In the genomic region with DNA sequence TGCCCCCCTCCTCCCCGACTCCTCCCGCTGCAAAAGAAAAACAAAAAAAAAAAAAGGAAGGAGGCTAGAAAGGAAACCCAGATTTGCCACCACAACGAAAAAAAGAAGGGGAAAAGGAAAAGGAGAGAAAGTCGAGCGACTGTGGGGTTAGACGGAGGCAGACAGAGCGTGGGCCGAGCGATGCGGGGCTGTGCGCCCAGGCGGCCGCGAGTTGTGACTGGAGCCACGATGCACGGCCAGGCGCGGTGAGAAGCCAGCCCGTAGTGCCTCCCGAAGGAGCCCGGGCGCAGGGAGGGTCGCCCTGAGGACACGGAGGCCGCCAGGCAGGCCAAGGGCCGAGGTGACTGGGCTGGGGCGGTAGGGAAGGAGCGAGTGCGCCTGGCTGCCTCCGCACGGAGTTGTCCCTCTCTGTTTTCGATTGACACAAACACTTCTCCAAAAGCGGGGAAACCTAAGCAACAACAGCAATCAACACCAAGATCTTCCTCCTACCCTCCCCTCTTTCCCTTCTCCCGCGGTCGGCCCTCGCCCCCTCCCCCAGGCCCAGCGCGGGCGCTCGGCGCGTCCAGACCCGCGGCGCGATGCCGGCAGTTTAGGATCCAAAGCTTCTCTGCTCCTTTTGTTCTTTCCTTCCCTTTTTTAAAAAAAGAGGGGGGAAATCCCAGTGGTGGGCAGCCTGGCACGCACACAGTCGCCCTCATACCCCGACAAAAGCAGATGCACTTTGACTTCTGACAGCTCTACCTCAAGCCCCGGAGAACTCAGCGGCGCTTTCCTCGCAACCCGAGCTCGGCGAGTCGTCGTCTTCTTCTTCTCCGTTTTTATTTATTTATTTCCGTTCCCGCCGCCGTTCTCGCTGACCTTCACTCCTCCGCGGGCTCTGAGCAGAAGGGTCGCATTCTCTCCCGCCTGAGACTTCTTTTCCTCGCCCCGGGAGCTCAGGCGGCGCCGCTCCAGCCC, we compare ENCODE assay signal across 7 cellular contexts. TPM values are rescaled to one million over a fixed set of nuclear protein-coding genes. Genes with fewer than 3 reads are reported as not detected.
A peak's percentile ranks its signal among the peaks of the same experiment; 100 is the strongest.
DNase-seq lines count a peak whose midpoint lies in the region; ATAC-seq lines count a peak whose summit lies in the region.

A gene (plus strand): TSS at position 475 of the 960 bp plus-strand sequence. CDS start 723 bp downstream, outside the sequence.

- H4K20me1 ChIP-seq in GM23248 (ENCODE audit: insufficient read depth): no peaks in the 10 kb centered on the region

- H3K9me2 ChIP-seq in GM23248 (ENCODE audit: insufficient read depth): no peaks in the 10 kb centered on the region

- H3K27me3 ChIP-seq in GM23248 (replicated peaks; ENCODE audit: insufficient read depth): peaks cover 95% of the 10 kb centered on the region
- H3K27me3 ChIP-seq in NT2/D1 (ENCODE audit: insufficient read depth, insufficient read length): peaks cover 100% of the 10 kb centered on the region
- H3K27me3 ChIP-seq in duodenal mucosa (ENCODE audit: control insufficient read depth in 1 of 2, insufficient read depth in 2 of 2, low read length in 2 of 2): peaks cover 95 to 97% of the 10 kb centered on the region in 2 donors

- H3K36me3 ChIP-seq in GM23248 (ENCODE audit: low read depth) (no peaks in the 10 kb centered on the region), NT2/D1 (ENCODE audit: insufficient read depth, insufficient read length, low read length) (no peaks in the 10 kb centered on the region), duodenal mucosa (ENCODE audit: control insufficient read depth in 1 of 2, insufficient read depth in 2 of 2, low read length in 2 of 2) (no peaks in the 10 kb centered on the region)

- no peak for ATAC-seq in HG02840 (IDR thresholded peaks at IDR 0.05; ENCODE audit: low FRiP score, unreplicated experiment)

- H3K9ac ChIP-seq in GM23248 (no peak within 1 kb of the TSS), NT2/D1 (ENCODE audit: insufficient read length, low read depth) (peak within 1 kb of the TSS; percentile 42), duodenal mucosa (ENCODE audit: low read depth in 1 of 2, low read length in 2 of 2) (no peak within 1 kb of the TSS)

- no peak for DNase-seq in GM23248
- DNase-seq in NT2/D1 (ENCODE audit: low read depth, low spot score): no peak
- DNase-seq in renal cortical epithelial cell (ENCODE audit: low read depth): no peak
- DNase-seq in SKM-1 treated with dmso at 0.1 percent for 144 hours (lab: John Stamatoyannopoulos, UW; ENCODE audit: unreplicated experiment): no peak
- no peak for DNase-seq in stimulated activated CD4-positive, alpha-beta T cell treated with anti-CD3 and anti-CD28 coated beads, Interleukin-2, amount 100 ng/mL, for 24 hours

- no peaks in the 10 kb centered on the region for H3F3A ChIP-seq in GM23248 (ENCODE audit: insufficient read depth)

- WGBS in GM23248 (ENCODE audit: low coverage in 1 of 2, low lambda C conversion rate in 2 of 2, missing lambda C conversion rate in 2 of 2), 2 experiments: 3 to 4% methylated on average over 68 to 75 of the region's 75 CpGs

- H3K4me1 ChIP-seq in GM23248 (ENCODE audit: insufficient read depth) (no peaks in the 10 kb centered on the region), NT2/D1 (ENCODE audit: insufficient read depth, insufficient read length) (peaks cover 23% of the 10 kb centered on the region), duodenal mucosa (ENCODE audit: control insufficient read depth in 1 of 2, insufficient read depth in 2 of 2, low read length in 2 of 2) (peaks cover 34 to 62% of the 10 kb centered on the region in 2 donors)

- no peaks in the 10 kb centered on the region for H3K79me2 ChIP-seq in GM23248 (ENCODE audit: insufficient read depth)

- H3K9me3 ChIP-seq in GM23248 (ENCODE audit: low read depth) (no peaks in the 10 kb centered on the region), NT2/D1 (ENCODE audit: insufficient read depth, low read length) (no peaks in the 10 kb centered on the region), duodenal mucosa (ENCODE audit: control insufficient read depth in 1 of 2, low read length in 2 of 2) (no peaks in the 10 kb centered on the region)

- in situ Hi-C loops in GM23248 (cut with MboI): no loop called here

- H3K27ac ChIP-seq in GM23248: no peak within 1 kb of the TSS
- H3K27ac ChIP-seq in duodenal mucosa (ENCODE audit: low read depth, low read length): peak within 1 kb of the TSS; percentile 3

- H2AFZ ChIP-seq in GM23248: peak within 1 kb of the TSS; percentile 51; the same call in 1 of the 2 replicates

- H3K4me2 ChIP-seq in GM23248 (ENCODE audit: unreplicated experiment): no peak within 1 kb of the TSS

- H3K4me3 ChIP-seq in GM23248 (peak within 1 kb of the TSS; percentile 22; the same call in 1 of the 2 replicates), NT2/D1 (ENCODE audit: insufficient read length, low read depth) (peak within 1 kb of the TSS; percentile 34), duodenal mucosa (ENCODE audit: low read depth in 1 of 2, low read length in 2 of 2) (peak within 1 kb of the TSS; percentile 29 to 50)

RNA-seq across cellular contexts. Expression of the gene that starts here (rescaled TPM):
- total RNA-seq in GM23248 (2014; rRNA removed; shearing (Covaris generic)): not detected in 2 replicates
- not detected in 2 replicates for polyA plus RNA-seq in GM23248 (2016; fragmentation: Nextera tagmentation; extraction: Ambion mirVana)
- 1.7 and 14.5 TPM in 2 replicates for total RNA-seq in renal cortical epithelial cell
